Comparison of ENCODE assay signal across 8 cellular contexts in the genomic region with DNA sequence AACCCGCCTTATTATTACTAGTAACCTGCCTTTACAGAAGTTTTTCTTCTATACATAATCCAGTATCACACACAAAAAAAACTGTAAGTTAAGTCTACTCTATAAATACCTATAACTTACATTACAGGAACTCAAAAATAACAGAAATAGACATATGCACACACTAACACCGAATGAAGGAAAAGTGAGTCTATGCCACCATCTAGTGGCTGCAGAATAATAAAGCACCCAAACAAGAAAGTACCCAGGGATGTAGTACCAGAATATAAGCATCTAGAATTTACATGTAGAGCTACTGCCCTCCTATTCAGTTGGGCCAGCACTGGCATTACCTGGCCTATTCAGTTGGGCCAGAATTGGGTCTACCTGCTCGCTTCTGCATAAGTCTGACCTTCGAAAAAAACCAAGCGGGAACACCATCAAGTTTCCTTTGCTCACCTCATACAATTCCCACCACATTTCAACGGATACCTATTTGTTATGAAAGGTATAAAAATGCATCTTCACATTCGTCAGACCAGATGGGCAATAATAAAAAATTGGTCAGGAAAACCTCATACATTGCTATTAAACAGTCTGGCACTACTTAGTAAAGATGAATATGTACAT. TPM values are rescaled to one million over a fixed set of nuclear protein-coding genes. Genes with fewer than 3 reads are reported as not detected.
A peak's percentile ranks its signal among the peaks of the same experiment; 100 is the strongest.
DNase-seq lines count a peak whose midpoint lies in the region; ATAC-seq, FAIRE-seq and TF ChIP-seq lines count a peak whose summit lies in the region.

No MANE protein-coding gene starts in this region.

- peaks cover 6% of the 10 kb centered on the region for H3K36me3 Mint-ChIP-seq in CD8-positive, alpha-beta T cell
- no peaks in the 10 kb centered on the region for H3K36me3 Mint-ChIP-seq in neural crest cell (ENCODE audit: low read depth)

- no peak overlapping the region for H3K4me2 ChIP-seq in endothelial cell of umbilical vein (ENCODE audit: insufficient read depth, low read length)

- CTCF ChIA-PET in CD8-positive, alpha-beta T cell (lab: Charles Lee) = interaction anchor here (0.6 to 2.0 kb wide), 4 partner anchors 10 to 567 kb away, joined by 3 to 9 read pairs (median 3); no protein-coding TSS in a partner anchor
- CTCF ChIA-PET in endothelial cell of umbilical vein (lab: Charles Lee) = interaction anchor here (0.6 to 1.9 kb wide), 7 partner anchors 10 to 650 kb away, joined by 3 to 10 read pairs (median 4); a partner anchor contains a TSS

- H3K4me1 ChIP-seq in CD8-positive, alpha-beta T cell (ENCODE audit: insufficient read depth, low read length) = peaks cover 2% of the 10 kb centered on the region
- peaks cover 7% of the 10 kb centered on the region for H3K4me1 ChIP-seq in endothelial cell of umbilical vein (ENCODE audit: control insufficient read depth, extremely low read depth, insufficient read depth, low read length)

- H3K27me3 ChIP-seq in CD8-positive, alpha-beta T cell (ENCODE audit: insufficient read depth, low read length) = no peaks in the 10 kb centered on the region
- H3K27me3 ChIP-seq in endothelial cell of umbilical vein (ENCODE audit: control insufficient read depth in 2 of 2, insufficient read depth in 2 of 2, low read length in 2 of 2) = no peaks in the 10 kb centered on the region

- H3K4me1 Mint-ChIP-seq in CD8-positive, alpha-beta T cell (ENCODE audit: low read depth) = peaks cover 14% of the 10 kb centered on the region
- peaks cover 11% of the 10 kb centered on the region for H3K4me1 Mint-ChIP-seq in neural crest cell

- TF ChIP-seq CTCF in CD8-positive, alpha-beta T cell (IDR thresholded peaks at IDR 0.05) = peak; percentile 87
- peak; percentile 44 to 56 for TF ChIP-seq CTCF in endothelial cell of umbilical vein (IDR thresholded peaks at IDR 0.05; ENCODE audit: extremely low read depth in 1 of 2, insufficient read depth in 1 of 2, low read depth in 1 of 2, low read length in 2 of 2)
- peak; percentile 87 for TF ChIP-seq CTCF in neural crest cell (conservative IDR thresholded peaks at IDR 0.05)

- H3K79me2 ChIP-seq in endothelial cell of umbilical vein (ENCODE audit: control insufficient read depth, insufficient read depth, low read length) = no peaks in the 10 kb centered on the region

- no peaks in the 10 kb centered on the region for H3K36me3 ChIP-seq in CD8-positive, alpha-beta T cell (ENCODE audit: insufficient read depth, low read length)
- H3K36me3 ChIP-seq in endothelial cell of umbilical vein (ENCODE audit: control insufficient read depth in 2 of 2, extremely low read depth in 1 of 2, insufficient read depth in 2 of 2, low read length in 2 of 2) = no peaks in the 10 kb centered on the region

- H3K9me3 ChIP-seq in CD8-positive, alpha-beta T cell (ENCODE audit: low read length) = no peaks in the 10 kb centered on the region
- no peaks in the 10 kb centered on the region for H3K9me3 ChIP-seq in endothelial cell of umbilical vein (replicated peaks; ENCODE audit: control insufficient read depth, insufficient read depth, low read length)

- no peak overlapping the region for H3K4me3 ChIP-seq in CD8-positive, alpha-beta T cell (ENCODE audit: low read depth, low read length)
- H3K4me3 ChIP-seq in endothelial cell of umbilical vein (replicated peaks in 1 of 3; ENCODE audit: insufficient read depth in 1 of 3, low read depth in 1 of 3, low read length in 3 of 3) = no peak overlapping the region

- peak in 3 of 7 experiments; percentile 16 to 19 (median 17) for DNase-seq in CD8-positive, alpha-beta T cell
- DNase-seq in NCI-H1417 (lab: John Stamatoyannopoulos, UW) (peak; percentile 47 to 90 (median 65)), endothelial cell of umbilical vein (ENCODE audit: low read depth, low spot score) (peak; percentile 77), neural crest cell (ENCODE audit: low read depth, low spot score) (peak; percentile 24)
- DNase-seq in activated T-cell treated with anti-CD3 and anti-CD28 coated beads, Interleukin-2, amount 50 U/mL, for 1 hour = no peak

- no peak overlapping the region for H3K27ac Mint-ChIP-seq in CD8-positive, alpha-beta T cell
- H3K27ac Mint-ChIP-seq in neural crest cell (ENCODE audit: unreplicated experiment) = no peak overlapping the region

- H3K9ac ChIP-seq in endothelial cell of umbilical vein (replicated peaks; ENCODE audit: extremely low read depth, insufficient read depth, low read length) = no peak overlapping the region

- BruUV-seq in endothelial cell of umbilical vein (replicated peaks; lab: Mats Ljungman, UMichigan) = no TSS peak

- no peak for TF ChIP-seq POLR2A in endothelial cell of umbilical vein (IDR thresholded peaks at IDR 0.05; ENCODE audit: low read depth, low read length)

- H3K27me3 Mint-ChIP-seq in CD8-positive, alpha-beta T cell (ENCODE audit: low read depth) = no peaks in the 10 kb centered on the region
- peaks cover 33% of the 10 kb centered on the region for H3K27me3 Mint-ChIP-seq in neural crest cell (ENCODE audit: low read depth)

- no peak overlapping the region for H3K27ac ChIP-seq in CD8-positive, alpha-beta T cell (ENCODE audit: low read depth, low read length)
- no peak overlapping the region for H3K27ac ChIP-seq in endothelial cell of umbilical vein (ENCODE audit: insufficient read depth, low read depth, low read length)

- POLR2A ChIA-PET in CD8-positive, alpha-beta T cell (lab: Charles Lee) = no interaction called here
- POLR2A ChIA-PET in endothelial cell of umbilical vein (lab: Charles Lee) = no interaction called here

- dilution Hi-C loops in endothelial cell of umbilical vein (cut with MboI; ENCODE audit: extremely low pct_ligation_motif_present, low sequenced_read_pairs) = no loop called here

- H3K9me1 ChIP-seq in endothelial cell of umbilical vein (replicated peaks; ENCODE audit: control insufficient read depth, extremely low read depth, insufficient read depth, low read length) = no peaks in the 10 kb centered on the region

- intact Hi-C loops in CD8-positive, alpha-beta T cell (cut with DNase I, micrococcal nuclease) = loop anchor here (2.0 to 5.0 kb wide), 2 partner anchors 569 to 1346 kb away; no protein-coding TSS in a partner anchor
- intact Hi-C loops in endothelial cell of umbilical vein (cut with micrococcal nuclease) = loop anchor here (1.0 to 5.0 kb wide), 3 partner anchors 61 to 567 kb away; no protein-coding TSS in a partner anchor

- ATAC-seq in CD8-positive, alpha-beta T cell = peak; percentile 35
- peak; percentile 66 for ATAC-seq in GM18517 (IDR thresholded peaks at IDR 0.05; ENCODE audit: unreplicated experiment)
- ATAC-seq in HG02884 (IDR thresholded peaks at IDR 0.05; ENCODE audit: unreplicated experiment) = peak; percentile 34
- ATAC-seq in SK-N-SH treated with all-trans-retinoic acid at 6 μM for 48 hours = peak; percentile 48

- no peak overlapping the region for H2AFZ ChIP-seq in endothelial cell of umbilical vein (ENCODE audit: low read depth, low read length)

- no peaks in the 10 kb centered on the region for H4K20me1 ChIP-seq in endothelial cell of umbilical vein (replicated peaks; ENCODE audit: control insufficient read depth, extremely low read depth, insufficient read depth, low read length)

- H3K4me3 Mint-ChIP-seq in CD8-positive, alpha-beta T cell = no peak overlapping the region
- H3K4me3 Mint-ChIP-seq in neural crest cell = peak overlapping the region; percentile 56

- H3K9me3 Mint-ChIP-seq in CD8-positive, alpha-beta T cell = no peaks in the 10 kb centered on the region
- no peaks in the 10 kb centered on the region for H3K9me3 Mint-ChIP-seq in neural crest cell

- peak; percentile 57 for FAIRE-seq in endothelial cell of umbilical vein (lab: Jason Lieb, UNC)

TF ChIP-seq in endothelial cell of umbilical vein, 7 proteins besides CTCF, POLR2A, EP300 and RAD21 (continues in another document):
- TF ChIP-seq, protein P1, sequence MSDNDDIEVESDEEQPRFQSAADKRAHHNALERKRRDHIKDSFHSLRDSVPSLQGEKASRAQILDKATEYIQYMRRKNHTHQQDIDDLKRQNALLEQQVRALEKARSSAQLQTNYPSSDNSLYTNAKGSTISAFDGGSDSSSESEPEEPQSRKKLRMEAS (IDR thresholded peaks at IDR 0.05; ENCODE audit: insufficient read depth, insufficient read length) = no peak
- no peak for TF ChIP-seq FOS (IDR thresholded peaks at IDR 0.05; ENCODE audit: borderline replicate concordance, insufficient read depth, low read length)
- TF ChIP-seq MYC (IDR thresholded peaks at IDR 0.05; ENCODE audit: low read depth, low read length) = no peak

RNA-seq across cellular contexts. Expression of a gene that starts 4.0 kb away (rescaled TPM):
- 1 to 10 TPM; 9.2 to 9.5 TPM for total RNA-seq in CD8-positive, alpha-beta T cell
- total RNA-seq in endothelial cell of umbilical vein = 27.2 and 27.8 TPM in 2 replicates
- polyA plus RNA-seq in endothelial cell of umbilical vein = 23.1 and 27.2 TPM in 2 replicates
- 30.5 and 34.4 TPM in 2 replicates for polyA plus RNA-seq in endothelial cell of umbilical vein (2011; cell fraction: cytosol; rRNA removed)
- polyA plus RNA-seq in endothelial cell of umbilical vein (2011; cell fraction: nucleus; rRNA removed) = 17.2 and 25.1 TPM in 2 replicates
- 44.0 and 49.5 TPM in 2 replicates for polyA plus RNA-seq in endothelial cell of umbilical vein (2012)
- polyA minus RNA-seq in endothelial cell of umbilical vein = 20.3 and 20.4 TPM in 2 replicates
- polyA minus RNA-seq in endothelial cell of umbilical vein (2011; cell fraction: cytosol; rRNA and poly(A)+ RNA removed) = 4.8 TPM
- polyA minus RNA-seq in endothelial cell of umbilical vein (2011; cell fraction: nucleus; rRNA and poly(A)+ RNA removed) = 7.5 and 11.8 TPM in 2 replicates
- total RNA-seq in neural crest cell = 14.6 and 14.9 TPM in 2 replicates

RNA-seq across cellular contexts. Expression of a gene that starts 20.4 kb away (rescaled TPM):
- under 1 TPM; 0.16 to 0.39 TPM for total RNA-seq in CD8-positive, alpha-beta T cell
- total RNA-seq in endothelial cell of umbilical vein (1.1 TPM in 2 replicates), neural crest cell (3.8 TPM in 2 replicates)
- polyA plus RNA-seq in endothelial cell of umbilical vein = 0.24 and 0.40 TPM in 2 replicates
- 0.27 and 0.30 TPM in 2 replicates for polyA plus RNA-seq in endothelial cell of umbilical vein (2011; cell fraction: cytosol; rRNA removed)
- polyA plus RNA-seq in endothelial cell of umbilical vein (2011; cell fraction: nucleus; rRNA removed) = 1.6 and 2.0 TPM in 2 replicates
- polyA plus RNA-seq in endothelial cell of umbilical vein (2012) = 0.43 and 0.61 TPM in 2 replicates
- polyA minus RNA-seq in endothelial cell of umbilical vein = 0.38 TPM in 1 of 2 replicates, not detected in the other
- not detected for polyA minus RNA-seq in endothelial cell of umbilical vein (2011; cell fraction: cytosol; rRNA and poly(A)+ RNA removed)
- polyA minus RNA-seq in endothelial cell of umbilical vein (2011; cell fraction: nucleus; rRNA and poly(A)+ RNA removed) = 0.48 and 1.5 TPM in 2 replicates

RNA-seq across cellular contexts. Expression of a gene that starts 49.2 kb away (rescaled TPM):
- total RNA-seq in CD8-positive, alpha-beta T cell = not detected
- total RNA-seq in endothelial cell of umbilical vein (not detected in 2 replicates), neural crest cell (not detected in 2 replicates)
- not detected in 2 replicates for polyA plus RNA-seq in endothelial cell of umbilical vein
- not detected in 2 replicates for polyA plus RNA-seq in endothelial cell of umbilical vein (2011; cell fraction: cytosol; rRNA removed)
- polyA plus RNA-seq in endothelial cell of umbilical vein (2011; cell fraction: nucleus; rRNA removed) = not detected in 2 replicates
- polyA plus RNA-seq in endothelial cell of umbilical vein (2012) = not detected in 2 replicates
- not detected in 2 replicates for polyA minus RNA-seq in endothelial cell of umbilical vein
- polyA minus RNA-seq in endothelial cell of umbilical vein (2011; cell fraction: cytosol; rRNA and poly(A)+ RNA removed) = not detected
- not detected in 2 replicates for polyA minus RNA-seq in endothelial cell of umbilical vein (2011; cell fraction: nucleus; rRNA and poly(A)+ RNA removed)
